1 cellular context compared by ENCODE assay signal in the genomic region with DNA sequence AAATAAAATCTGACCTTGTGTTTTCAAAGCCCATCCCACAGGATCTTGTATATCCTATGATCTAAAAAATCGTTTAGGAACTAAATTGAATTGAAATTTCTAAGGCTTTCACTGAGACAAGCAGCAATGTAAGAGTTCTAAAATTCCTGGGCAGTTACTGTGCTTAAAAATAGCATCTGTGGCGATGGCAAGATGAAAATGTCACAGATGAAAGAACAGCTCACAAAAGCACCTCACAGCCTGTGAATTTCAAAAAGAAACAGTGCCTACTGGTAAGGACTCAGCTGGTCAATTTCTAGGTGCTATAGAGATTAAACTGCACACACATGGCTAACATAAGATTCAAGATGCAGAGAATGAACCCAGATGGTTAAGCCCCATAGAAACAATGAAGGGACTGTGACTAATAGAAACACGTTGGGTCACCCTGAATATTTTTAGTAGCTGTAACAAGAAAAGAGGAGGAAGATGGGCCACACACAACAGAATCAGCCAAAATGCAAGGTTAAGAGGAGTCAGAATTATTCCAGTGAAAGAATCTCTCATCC.
TF ChIP-seq lines count a peak whose summit lies in the region.

No MANE protein-coding gene starts in this region.

TF ChIP-seq in HepG2, 621 proteins besides CTCF, POLR2A, EP300 and RAD21:
- no peak for TF ChIP-seq U2AF1 (optimal IDR thresholded peaks at IDR 0.05; ENCODE audit: low read depth, low read length)
- TF ChIP-seq, protein P1, sequence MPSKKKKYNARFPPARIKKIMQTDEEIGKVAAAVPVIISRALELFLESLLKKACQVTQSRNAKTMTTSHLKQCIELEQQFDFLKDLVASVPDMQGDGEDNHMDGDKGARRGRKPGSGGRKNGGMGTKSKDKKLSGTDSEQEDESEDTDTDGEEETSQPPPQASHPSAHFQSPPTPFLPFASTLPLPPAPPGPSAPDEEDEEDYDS (CRISPR knock-in tag; IDR thresholded peaks at IDR 0.05) = no peak
- TF ChIP-seq, protein P2, sequence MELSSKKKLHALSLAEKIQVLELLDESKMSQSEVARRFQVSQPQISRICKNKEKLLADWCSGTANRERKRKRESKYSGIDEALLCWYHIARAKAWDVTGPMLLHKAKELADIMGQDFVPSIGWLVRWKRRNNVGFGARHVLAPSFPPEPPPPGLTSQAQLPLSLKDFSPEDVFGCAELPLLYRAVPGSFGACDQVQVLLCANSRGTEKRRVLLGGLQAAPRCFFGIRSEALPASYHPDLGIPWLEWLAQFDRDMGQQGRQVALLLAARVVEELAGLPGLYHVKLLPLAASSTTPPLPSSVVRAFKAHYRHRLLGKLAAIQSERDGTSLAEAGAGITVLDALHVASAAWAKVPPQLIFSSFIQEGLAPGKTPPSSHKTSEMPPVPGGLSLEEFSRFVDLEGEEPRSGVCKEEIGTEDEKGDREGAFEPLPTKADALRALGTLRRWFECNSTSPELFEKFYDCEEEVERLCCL (CRISPR knock-in tag; IDR thresholded peaks at IDR 0.05; ENCODE audit: borderline replicate concordance) = no peak
TF ChIP-seq in HepG2: peak in this region for 0.
